In the genomic region with DNA sequence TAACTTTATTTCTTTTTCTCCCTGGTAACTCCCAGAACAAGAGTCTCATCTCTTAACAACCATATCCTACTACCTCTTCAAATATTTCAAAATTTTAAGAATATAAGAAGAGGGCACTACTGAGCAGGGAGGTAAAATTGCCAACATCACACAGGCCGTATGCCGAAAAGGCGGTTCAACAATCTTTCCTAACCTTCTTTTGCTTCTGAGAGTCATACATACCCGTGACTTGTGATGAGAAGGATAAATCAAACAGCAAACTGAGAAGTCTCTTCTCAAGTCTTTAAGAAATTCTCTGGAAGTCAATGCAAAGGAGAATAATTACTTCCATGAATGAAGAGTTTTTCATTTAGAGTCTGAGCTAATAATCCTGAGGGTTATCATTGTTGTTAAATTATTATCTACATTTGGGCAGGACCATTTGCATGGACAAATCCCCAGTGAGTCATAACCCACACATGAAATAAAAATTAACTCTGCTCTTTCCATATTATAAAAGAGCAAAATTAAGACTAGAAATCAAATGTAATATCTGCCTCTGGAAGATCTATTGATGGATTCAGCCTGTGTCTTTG, we compare ENCODE assay signal across 1 cellular context.
TF ChIP-seq lines count a peak whose summit lies in the region.

No MANE protein-coding gene starts in this region.

TF ChIP-seq in IMR-90, 13 proteins besides CTCF, POLR2A, EP300 and RAD21:
- TF ChIP-seq FOS (IDR thresholded peaks at IDR 0.05; ENCODE audit: low read depth, low read length) (0 out of 2 replicates have a peak, but pooled peaks have one; percentile 7), CEBPB (IDR thresholded peaks at IDR 0.05; ENCODE audit: low read depth, low read length) (no peak)
